ENCODE assay signal across 9 cellular contexts in genomic region chr2:54871457-54872103, GRCh38.
DNase-seq lines count a peak whose midpoint lies in the region; ATAC-seq and TF ChIP-seq lines count a peak whose summit lies in the region.
"Had no signal": no experiment of that assay in that cellular context is flagged by ENCODE, and none has a peak within 500 bp of the region (broad histone marks: within the 10 kb centered on the region; RNA-seq: fewer than 3 reads in every experiment).

No MANE protein-coding gene starts in this region.

- no peak overlapping the region for H3K4me3 ChIP-seq in sigmoid colon

- H3K36me3 ChIP-seq in sigmoid colon = no peaks in the 10 kb centered on the region

- no peak for TF ChIP-seq POLR2A in sigmoid colon (IDR thresholded peaks at IDR 0.05)

- H3K4me1 ChIP-seq in sigmoid colon = no peaks in the 10 kb centered on the region

- 80 to 88% methylated on average over 13 of the region's 13 CpGs for WGBS in sigmoid colon, 2 donors

- POLR2A ChIA-PET in HEK293T (lab: Yijun Ruan, JAX) = no interaction called here

- intact Hi-C loops in sigmoid colon (cut with DNase I) = no loop called here

- DNase-seq in Ammon's horn (ENCODE audit: low spot score) = peak; percentile 50
- peak; percentile 91 for DNase-seq in NCI-H1092 treated with DMSO at 0.1 percent for 48 hours (lab: John Stamatoyannopoulos, UW)
- DNase-seq in NCI-H774 (lab: John Stamatoyannopoulos, UW) = peak; percentile 85
- peak; percentile 12 for DNase-seq in fibroblast of the conjunctiva (ENCODE audit: low read depth)
- no peak for DNase-seq in sigmoid colon
- no peak for DNase-seq in HEK293T (ENCODE audit: extremely low spot score)
- DNase-seq: trophoblast cell had no signal

- H3K27me3 ChIP-seq in sigmoid colon = no peaks in the 10 kb centered on the region

- CTCF ChIA-PET in HEK293T (lab: Yijun Ruan, JAX) = no interaction called here

- ATAC-seq in GM18909 (IDR thresholded peaks at IDR 0.05; ENCODE audit: poor library complexity, unreplicated experiment) (no peak), HG03175 (IDR thresholded peaks at IDR 0.05; ENCODE audit: unreplicated experiment) (no peak)

- no peak overlapping the region for H3K27ac ChIP-seq in sigmoid colon

- no peak for TF ChIP-seq EP300 in sigmoid colon (IDR thresholded peaks at IDR 0.05)

- no peaks in the 10 kb centered on the region for H3K9me3 ChIP-seq in sigmoid colon

- no peak for TF ChIP-seq CTCF in sigmoid colon (IDR thresholded peaks at IDR 0.05)

TF ChIP-seq in HEK293T, 16 proteins besides CTCF, POLR2A, EP300 and RAD21:
- TF ChIP-seq FOXM1 (IDR thresholded peaks at IDR 0.05; ENCODE audit: borderline replicate concordance) (no peak), FOXK2 (IDR thresholded peaks at IDR 0.05) (no peak), L3MBTL2 (conservative IDR thresholded peaks at IDR 0.05) (no peak)
TF ChIP-seq in HEK293T: peak in this region for 0.

Comparison
In these comparisons a context has a peak if more than half of its experiments do, and no peak if none do; other contexts are left out.
1. DNase-seq: peak in Ammon's horn (single experiment), NCI-H1092 treated with DMSO at 0.1 percent for 48 hours (single experiment), NCI-H774 (single experiment) and fibroblast of the conjunctiva (single experiment); none in sigmoid colon (single experiment) and HEK293T (single experiment).